In the genomic region with DNA sequence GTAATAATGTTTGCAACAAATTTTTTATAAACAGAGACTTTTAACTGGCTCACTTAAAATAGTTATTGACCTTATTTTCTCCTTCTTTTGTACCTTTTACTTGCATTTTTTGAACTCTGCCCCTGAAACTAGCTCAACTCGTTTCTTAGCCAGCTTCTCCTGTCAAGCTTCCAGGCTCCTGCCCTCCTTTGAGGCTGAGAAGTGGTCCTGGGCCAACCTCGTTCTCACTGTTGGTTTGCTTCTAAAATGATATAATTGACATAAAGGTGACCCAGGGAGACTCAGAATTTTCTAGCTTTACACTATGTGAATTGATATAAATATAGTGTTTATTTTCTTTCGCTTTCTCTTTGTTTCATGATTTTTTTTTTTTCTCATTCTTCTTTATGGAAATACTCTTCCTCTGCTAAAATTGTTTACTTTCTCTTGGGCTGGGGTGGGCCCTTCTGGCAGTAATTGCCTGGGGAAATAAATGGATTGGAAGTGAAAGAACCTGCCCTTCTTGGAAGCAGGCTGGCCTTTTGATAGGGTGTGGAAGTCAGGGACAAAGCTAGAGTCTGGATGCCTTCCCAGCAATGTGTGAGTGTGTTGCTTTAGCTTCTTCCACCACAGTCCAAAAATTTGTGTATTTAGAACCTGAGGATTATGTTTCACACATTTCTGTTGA, we compare ENCODE assay signal across 9 cellular contexts. TPM values are rescaled to one million over a fixed set of nuclear protein-coding genes. Genes with fewer than 3 reads are reported as not detected.
DNase-seq lines count a peak whose midpoint lies in the region; ATAC-seq and TF ChIP-seq lines count a peak whose summit lies in the region.
"Had no signal": no experiment of that assay in that cellular context is flagged by ENCODE, and none has a peak within 500 bp of the region (broad histone marks: within the 10 kb centered on the region; RNA-seq: fewer than 3 reads in every experiment).

No MANE protein-coding gene starts in this region.

- no peaks in the 10 kb centered on the region; the same call in 1 of the 2 replicates for H3K9me3 ChIP-seq in HUES48 (ENCODE audit: control insufficient read depth, insufficient read depth, low read length)
- H3K9me3 ChIP-seq in stomach, result no peaks in the 10 kb centered on the region

- ATAC-seq in GM18511 (IDR thresholded peaks at IDR 0.05; ENCODE audit: unreplicated experiment), result no peak

- DNase-seq in MCF 10A (ENCODE audit: unreplicated experiment) (no peak), islet precursor cell (peak; percentile 58), stomach (peak; percentile 61), cortex of kidney (lab: John Stamatoyannopoulos, UW) (no peak), NCI-H524 treated with DMSO at 0.1 percent for 48 hours (lab: John Stamatoyannopoulos, UW) (no peak)
- no peak for DNase-seq in activated CD4-positive, alpha-beta T cell treated with anti-CD3 and anti-CD28 coated beads for 1 hour
- DNase-seq: NCI-H774 had no signal

- H3K36me3 ChIP-seq in HUES48 (ENCODE audit: control insufficient read depth, insufficient read depth, low read length) (no peaks in the 10 kb centered on the region), stomach (no peaks in the 10 kb centered on the region)

- H3K27ac ChIP-seq in HUES48 (ENCODE audit: low read depth, low read length), result peak overlapping the region; percentile 33
- H3K27ac ChIP-seq in stomach, result peak overlapping the region; percentile 27 to 78 (median 74)

- intact Hi-C loops in MCF 10A (cut with micrococcal nuclease), result no loop called here
- intact Hi-C loops in stomach (cut with DNase I; ENCODE audit: low total_unique reads), result no loop called here

- H3K4me3 Mint-ChIP-seq in MCF 10A (ENCODE audit: unreplicated experiment), result peak overlapping the region; percentile 60

- H3K4me1 Mint-ChIP-seq in MCF 10A (ENCODE audit: insufficient read depth, unreplicated experiment), result peaks cover 32% of the 10 kb centered on the region

- TF ChIP-seq CTCF in MCF 10A (IDR thresholded peaks at IDR 0.05; ENCODE audit: unreplicated experiment) (no peak), stomach (IDR thresholded peaks at IDR 0.05) (no peak)

- CTCF ChIA-PET in MCF 10A (lab: Yijun Ruan, JAX), result interaction anchor here (0.6 to 1.2 kb wide), 2 partner anchors 123 to 804 kb away, joined by 3 to 4 read pairs; no protein-coding TSS in a partner anchor

- no TSS peak for BruUV-seq in MCF 10A (replicated peaks; lab: Mats Ljungman, UMichigan)

- H3K36me3 Mint-ChIP-seq in MCF 10A (ENCODE audit: insufficient read depth, unreplicated experiment), result peaks cover 7% of the 10 kb centered on the region

- no peaks in the 10 kb centered on the region for H3K27me3 ChIP-seq in HUES48 (ENCODE audit: control insufficient read depth, insufficient read depth, low read length)
- no peaks in the 10 kb centered on the region for H3K27me3 ChIP-seq in stomach

- H3K27me3 Mint-ChIP-seq in MCF 10A (ENCODE audit: insufficient read depth, unreplicated experiment), result no peaks in the 10 kb centered on the region

- H3K9me3 Mint-ChIP-seq in MCF 10A (ENCODE audit: unreplicated experiment), result no peaks in the 10 kb centered on the region

- 7 to 23% (median 18%) methylated on average over 3 of the region's 3 CpGs for WGBS in stomach, 5 donors

- no peak for TF ChIP-seq POLR2A in stomach (IDR thresholded peaks at IDR 0.05)

- POLR2A ChIA-PET in MCF 10A (lab: Yijun Ruan, JAX), result interaction anchor here (0.9 to 5.2 kb wide), 8 partner anchors 10 to 132 kb away, joined by 3 to 29 read pairs (median 6); a partner anchor contains a TSS

- TF ChIP-seq EP300 in stomach (IDR thresholded peaks at IDR 0.05), result no peak

- H3K27ac Mint-ChIP-seq in MCF 10A (ENCODE audit: low read depth, unreplicated experiment), result peak overlapping the region; percentile 93

- H3K4me1 ChIP-seq in HUES48 (ENCODE audit: control insufficient read depth, insufficient read depth, low read length) (peaks cover 22% of the 10 kb centered on the region), stomach (peaks cover 30 to 73% (median 52%) of the 10 kb centered on the region in 4 donors)

- no peak overlapping the region; the same call in 1 of the 2 replicates for H3K9ac ChIP-seq in HUES48 (ENCODE audit: low read depth, low read length)

- H3K4me3 ChIP-seq in HUES48 (ENCODE audit: low read depth, low read length) (no peak overlapping the region), stomach (peak overlapping the region in 1 of 4 donors; percentile 27)

RNA-seq across cellular contexts. Expression of a gene that starts 30.7 kb away (rescaled TPM):
- total RNA-seq in MCF 10A (2022), result 37.4 and 62.5 TPM in 2 replicates
- 100 to 1,000 TPM in 2 of 5 donors, 10 to 100 TPM in 2, 1 to 10 TPM in 1; 8.1 to 254 (median 58.1) TPM for total RNA-seq in stomach
- 1 to 10 TPM; 6.2 to 9.5 (median 8.7) TPM for polyA plus RNA-seq in stomach

Comparison
In these comparisons a context has a peak if more than half of its experiments do, and no peak if none do; other contexts are left out.
1. DNase-seq: peak in islet precursor cell (single experiment) and stomach (single experiment); none in MCF 10A (single experiment), cortex of kidney (single experiment), NCI-H524 treated with DMSO at 0.1 percent for 48 hours (single experiment) and activated CD4-positive, alpha-beta T cell treated with anti-CD3 and anti-CD28 coated beads for 1 hour (single experiment).